In the genomic region with DNA sequence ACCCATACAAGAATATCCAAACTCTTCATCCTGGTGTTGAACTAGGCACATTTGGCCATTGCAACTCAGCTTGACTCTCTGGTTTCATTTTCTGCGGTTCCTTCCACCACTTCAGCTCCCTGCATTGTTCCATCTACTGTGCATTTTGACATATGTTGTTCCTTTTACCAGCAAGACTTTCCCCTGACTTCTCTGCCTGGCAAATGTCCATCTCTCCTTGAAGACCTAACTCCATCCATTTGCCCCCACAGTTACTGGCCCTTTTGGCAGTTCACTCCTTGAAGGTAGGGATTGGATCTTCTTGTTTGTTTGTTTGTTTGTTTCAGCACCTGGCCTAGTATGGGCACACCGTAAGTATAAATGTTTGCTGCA, we compare ENCODE assay signal across 17 cellular contexts. TPM values are rescaled to one million over a fixed set of nuclear protein-coding genes. Genes with fewer than 3 reads are reported as not detected.
DNase-seq lines count a peak whose midpoint lies in the region; ATAC-seq, FAIRE-seq and TF ChIP-seq lines count a peak whose summit lies in the region.
"Had no signal": no experiment of that assay in that cellular context is flagged by ENCODE, and none has a peak within 500 bp of the region (broad histone marks: within the 10 kb centered on the region; RNA-seq: fewer than 3 reads in every experiment).

No MANE protein-coding gene starts in this region.

- H3K27me3 ChIP-seq in dorsolateral prefrontal cortex, result no peaks in the 10 kb centered on the region
- H3K27me3 ChIP-seq in mucosa of rectum (ENCODE audit: control insufficient read depth in 2 of 2, insufficient read depth in 2 of 2, low read length in 2 of 2), result no peaks in the 10 kb centered on the region

- H3K9ac ChIP-seq in mucosa of rectum (ENCODE audit: low read depth in 1 of 2, low read length in 2 of 2), result peak overlapping the region; percentile 18 to 67

- peaks cover 2 to 5% of the 10 kb centered on the region in 2 donors for H3K36me3 ChIP-seq in mucosa of rectum (ENCODE audit: control insufficient read depth in 2 of 2, insufficient read depth in 2 of 2, low read length in 2 of 2)

- H3K27ac ChIP-seq in angular gyrus (ENCODE audit: low read depth, low read length) (peak overlapping the region; percentile 93), dorsolateral prefrontal cortex (peak overlapping the region; percentile 41 to 99 (median 93)), mucosa of rectum (ENCODE audit: low read depth in 2 of 2, low read length in 2 of 2) (peak overlapping the region; percentile 91 to 93), substantia nigra (ENCODE audit: low read depth, low read length, poor library complexity, severe bottlenecking) (peak overlapping the region; percentile 81)
- H3K27ac ChIP-seq: C4-2B, SK-N-MC had no signal

- no peaks in the 10 kb centered on the region for H3K9me3 ChIP-seq in mucosa of rectum (ENCODE audit: control insufficient read depth in 2 of 2, low read length in 2 of 2)

- ATAC-seq in HG02759 (IDR thresholded peaks at IDR 0.05; ENCODE audit: unreplicated experiment), result no peak

- peaks cover 55 to 70% of the 10 kb centered on the region in 2 donors for H3K4me1 ChIP-seq in mucosa of rectum (ENCODE audit: control insufficient read depth in 2 of 2, insufficient read depth in 2 of 2, low read length in 2 of 2)

- DNase-seq in dorsolateral prefrontal cortex (no peak), substantia nigra (lab: John Stamatoyannopoulos, UW) (peak in 2 of 49 donors; percentile 25 to 56), GM19239 (ENCODE audit: insufficient read length, low spot score) (no peak), midbrain (lab: John Stamatoyannopoulos, UW) (no peak)
- DNase-seq in NK-92 treated with Interleukin-12 subunit alpha and Interleukin-12 subunit beta, amount 100 ng/mL, for 24 hours (lab: John Stamatoyannopoulos, UW), result no peak
- DNase-seq: ACHN, DND-41, H9, Karpas-422, NCI-H1048, NCI-H1436, Right ventricle myocardium superior had no signal

- peak overlapping the region in 7 of 59 donors; percentile 4 to 17 (median 13) for H3K4me3 ChIP-seq in dorsolateral prefrontal cortex
- peak overlapping the region in 1 of 2 donors; percentile 35 for H3K4me3 ChIP-seq in mucosa of rectum (ENCODE audit: low read length in 2 of 2)
- H3K4me3 ChIP-seq: SK-N-MC had no signal

- intact Hi-C loops in dorsolateral prefrontal cortex (cut with DNase I), result loop anchor here in 1 of 2 donors (2.0 kb wide), 1 partner anchor 22 kb away; no protein-coding TSS in a partner anchor

- no peak for TF ChIP-seq CTCF in dorsolateral prefrontal cortex (IDR thresholded peaks at IDR 0.05 in 54 of 56, conservative IDR thresholded peaks at IDR 0.05 in 2 of 56; ENCODE audit: low read depth in 1 of 56, partially characterized antibody in 56 of 56)

- no peak for FAIRE-seq in GM19239 (lab: Jason Lieb, UNC)

RNA-seq across cellular contexts. Expression of a gene that starts 8.7 kb away (rescaled TPM):
- 100 to 1,000 TPM in 75 of 120 experiments, 10 to 100 TPM in 45; 50.7 to 418 (median 112) TPM for total RNA-seq in dorsolateral prefrontal cortex

RNA-seq across cellular contexts. Expression of a gene that starts 56.7 kb away (rescaled TPM):
- 100 to 1,000 TPM in 9 of 120 experiments, 10 to 100 TPM in 111; 48.8 to 115 (median 83.6) TPM for total RNA-seq in dorsolateral prefrontal cortex
